8 cellular contexts compared by ENCODE assay signal in the genomic region with DNA sequence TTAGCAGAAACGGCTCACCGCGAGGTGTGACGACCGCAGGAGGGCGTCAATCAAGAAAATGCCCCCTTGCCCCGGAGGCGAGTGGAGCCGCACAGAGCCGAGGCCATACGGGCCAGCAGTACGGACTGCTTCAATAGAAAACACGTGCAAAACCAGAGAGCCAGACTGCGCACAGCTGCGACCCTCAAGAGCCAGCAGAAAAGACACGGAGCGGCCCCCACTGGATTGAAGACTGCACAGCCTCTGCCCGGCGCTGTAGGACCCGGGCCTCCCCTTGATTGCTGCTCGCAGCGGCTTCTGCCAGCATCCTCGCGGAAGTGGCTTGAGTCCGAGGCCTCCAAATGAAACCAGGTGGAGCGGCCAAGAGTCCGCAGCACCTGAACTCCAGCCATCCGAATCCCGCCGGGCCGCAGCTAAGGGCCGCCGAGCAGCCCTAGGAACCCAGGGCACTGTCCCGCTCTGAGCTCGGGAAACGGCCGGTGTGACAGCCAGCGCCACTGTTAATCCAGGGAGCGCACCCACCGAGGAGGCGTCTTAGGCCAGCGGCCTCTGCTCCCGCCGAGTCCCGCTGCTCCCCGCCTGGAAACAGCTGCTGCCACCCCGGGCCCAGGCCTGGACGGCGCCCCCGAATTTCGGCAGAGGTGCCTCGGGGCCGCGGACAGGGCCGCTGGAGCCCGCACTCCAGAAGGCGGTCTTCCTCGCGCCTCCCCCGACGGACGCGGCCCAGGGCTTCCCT. TPM values are rescaled to one million over a fixed set of nuclear protein-coding genes. Genes with fewer than 3 reads are reported as not detected.
DNase-seq lines count a peak whose midpoint lies in the region; ATAC-seq and TF ChIP-seq lines count a peak whose summit lies in the region.

No MANE protein-coding gene starts in this region.

- peaks cover 0 to 6% of the 10 kb centered on the region in 2 donors for H3K27me3 ChIP-seq in mucosa of rectum (ENCODE audit: control insufficient read depth in 2 of 2, insufficient read depth in 2 of 2, low read length in 2 of 2)

- H3K36me3 ChIP-seq in mucosa of rectum (ENCODE audit: control insufficient read depth in 2 of 2, insufficient read depth in 2 of 2, low read length in 2 of 2): no peaks in the 10 kb centered on the region

- ATAC-seq in HG03175 (IDR thresholded peaks at IDR 0.05; ENCODE audit: unreplicated experiment) (peak; percentile 24), GM21360 (IDR thresholded peaks at IDR 0.05; ENCODE audit: unreplicated experiment) (no peak)

- H3K9me3 ChIP-seq in mucosa of rectum (ENCODE audit: control insufficient read depth in 2 of 2, low read length in 2 of 2): peaks cover 0 to 3% of the 10 kb centered on the region in 2 donors

- no peak for TF ChIP-seq CTCF in epithelial cell of esophagus (IDR thresholded peaks at IDR 0.05; ENCODE audit: insufficient read depth, low read depth, low read length, missing control alignments)

- peak overlapping the region; percentile 21 to 58 for H3K27ac ChIP-seq in mucosa of rectum (ENCODE audit: low read depth in 2 of 2, low read length in 2 of 2)

- H3K4me1 ChIP-seq in mucosa of rectum (ENCODE audit: control insufficient read depth in 2 of 2, insufficient read depth in 2 of 2, low read length in 2 of 2): peaks cover 2 to 3% of the 10 kb centered on the region in 2 donors

- peak overlapping the region; percentile 37 for H3K4me3 ChIP-seq in epithelial cell of esophagus (ENCODE audit: low read length)
- peak overlapping the region; percentile 64 to 67 for H3K4me3 ChIP-seq in mucosa of rectum (ENCODE audit: low read length in 2 of 2)

- DNase-seq in activated gamma-delta T cell treated with Interleukin-2 at 50 U/mL for 16 hours: peak; percentile 27
- no peak for DNase-seq in activated gamma-delta T cell (lab: John Stamatoyannopoulos, UW)
- peak; percentile 47 for DNase-seq in SK-N-DZ (ENCODE audit: low spot score)
- peak; percentile 14 for DNase-seq in epithelial cell of esophagus (ENCODE audit: low read depth)
- no peak for DNase-seq in D341Med (ENCODE audit: low spot score)

- H3K9ac ChIP-seq in mucosa of rectum (ENCODE audit: low read depth in 1 of 2, low read length in 2 of 2): peak overlapping the region; percentile 41 to 71

RNA-seq across cellular contexts. Expression of a gene that starts 0.7 kb away (rescaled TPM):
- polyA plus RNA-seq in SK-N-DZ (2014; cell fraction: cytosol; rRNA removed): 0.53 and 2.4 TPM in 2 replicates
- 1.4 and 5.1 TPM in 2 replicates for polyA plus RNA-seq in SK-N-DZ (2014; cell fraction: nucleus; rRNA removed)

Comparison
In these comparisons a context has a peak if more than half of its experiments do, and no peak if none do; other contexts are left out.
1. DNase-seq: peak in activated gamma-delta T cell treated with Interleukin-2 at 50 U/mL for 16 hours (single experiment), SK-N-DZ (single experiment) and epithelial cell of esophagus (single experiment); none in activated gamma-delta T cell (single experiment) and D341Med (single experiment).